Comparison of ENCODE assay signal across 12 cellular contexts in genomic region chr20:17896771-17897369, GRCh38.
DNase-seq lines count a peak whose midpoint lies in the region; ATAC-seq and TF ChIP-seq lines count a peak whose summit lies in the region.
"Had no signal": no experiment of that assay in that cellular context is flagged by ENCODE, and none has a peak within 500 bp of the region (broad histone marks: within the 10 kb centered on the region; RNA-seq: fewer than 3 reads in every experiment).

No MANE protein-coding gene starts in this region.

- POLR2A ChIA-PET in CD4-positive, alpha-beta memory T cell (lab: Charles Lee; ENCODE audit: partially characterized antibody): no interaction called here

- H3K36me3 ChIP-seq in DOHH2 (ENCODE audit: control insufficient read depth, low read length) (no peaks in the 10 kb centered on the region), mesodermal cell (ENCODE audit: control insufficient read depth, insufficient read depth, low read length) (no peaks in the 10 kb centered on the region), HAP-1 (replicated peaks) (no peaks in the 10 kb centered on the region)
- no peaks in the 10 kb centered on the region for H3K36me3 ChIP-seq in CD4-positive, alpha-beta memory T cell (ENCODE audit: insufficient read depth, low read length)

- no peak for TF ChIP-seq CTCF in DOHH2 (IDR thresholded peaks at IDR 0.05; ENCODE audit: low read depth, low read length, poor library complexity, severe bottlenecking)

- H3K79me2 ChIP-seq in DOHH2 (ENCODE audit: control insufficient read depth, low read length): no peaks in the 10 kb centered on the region

- 70% methylated on average over 2 of the region's 3 CpGs; no CpG with 5 or more reads in 1 of the 2 experiments for WGBS in mesodermal cell (ENCODE audit: insufficient coverage in 2 of 2), 2 experiments

- peaks cover 9% of the 10 kb centered on the region; the same call in 1 of the 2 replicates for H3F3A ChIP-seq in DOHH2 (ENCODE audit: control insufficient read depth, insufficient read depth)

- in situ Hi-C loops in HAP-1 (cut with MboI; ENCODE audit: low sequenced_read_pairs): no loop called here

- CTCF ChIA-PET in CD4-positive, alpha-beta memory T cell (lab: Charles Lee; ENCODE audit: partially characterized antibody): interaction anchor here (1.4 to 7.3 kb wide), 7 partner anchors 11 to 396 kb away, joined by 4 to 141 read pairs (median 8); no protein-coding TSS in a partner anchor

- intact Hi-C loops in CD4-positive, alpha-beta memory T cell (cut with micrococcal nuclease): loop anchor here (5.0 to 10.0 kb wide), 2 partner anchors 242 to 1095 kb away; no protein-coding TSS in a partner anchor

- H3K9me2 ChIP-seq in DOHH2 (replicated peaks; ENCODE audit: control insufficient read depth, low read length): no peaks in the 10 kb centered on the region

- peaks cover 3 to 8% (median 6%) of the 10 kb centered on the region in 4 donors for H3K4me1 Mint-ChIP-seq in CD4-positive, alpha-beta memory T cell

- H3K27ac ChIP-seq in DOHH2 (ENCODE audit: low read depth, low read length) (no peak overlapping the region), mesodermal cell (ENCODE audit: low read depth, low read length, severe bottlenecking) (peak overlapping the region; percentile 72)
- H3K27ac ChIP-seq in CD4-positive, alpha-beta memory T cell (ENCODE audit: low read depth, low read length): no peak overlapping the region

- no peaks in the 10 kb centered on the region for H3K36me3 Mint-ChIP-seq in CD4-positive, alpha-beta memory T cell
- H3K36me3 Mint-ChIP-seq: CD4-positive, CD25-positive, alpha-beta regulatory T cell had no signal

- H3K27ac Mint-ChIP-seq in CD4-positive, alpha-beta memory T cell: no peak overlapping the region
- H3K27ac Mint-ChIP-seq: CD4-positive, CD25-positive, alpha-beta regulatory T cell had no signal

- H3K4me3 ChIP-seq in DOHH2 (ENCODE audit: low read length) (no peak overlapping the region), mesodermal cell (ENCODE audit: extremely low read depth, insufficient read depth, low read length, poor library complexity, severe bottlenecking) (no peak overlapping the region), HAP-1 (no peak overlapping the region)
- H3K4me3 ChIP-seq in CD4-positive, alpha-beta memory T cell (ENCODE audit: low read length in 2 of 2): no peak overlapping the region

- H3K4me3 Mint-ChIP-seq in CD4-positive, alpha-beta memory T cell: no peak overlapping the region
- H3K4me3 Mint-ChIP-seq: CD4-positive, CD25-positive, alpha-beta regulatory T cell had no signal

- H3K4me2 ChIP-seq in DOHH2 (ENCODE audit: low read length): 0 out of 2 replicates have a peak overlapping the region, but pooled peaks have one; percentile 6

- DNase-seq in RKO (ENCODE audit: low spot score) (peak; percentile 34), GM19238 (ENCODE audit: insufficient read length, low spot score) (no peak), HAP-1 (ENCODE audit: low spot score in 2 of 2) (no peak)
- DNase-seq in CD4-positive, alpha-beta memory T cell: no peak
- DNase-seq: CD4-positive, CD25-positive, alpha-beta regulatory T cell; NCI-H226; stimulated activated naive CD4-positive, alpha-beta T cell had no signal

- H4K20me1 ChIP-seq in DOHH2 (ENCODE audit: control insufficient read depth, insufficient read depth, low read depth, low read length): no peaks in the 10 kb centered on the region

- ATAC-seq in GM21619 (IDR thresholded peaks at IDR 0.05; ENCODE audit: unreplicated experiment): peak; percentile 44
- ATAC-seq in GM18858 (IDR thresholded peaks at IDR 0.05; ENCODE audit: unreplicated experiment): no peak

- no peaks in the 10 kb centered on the region for H3K9me3 Mint-ChIP-seq in CD4-positive, alpha-beta memory T cell
- H3K9me3 Mint-ChIP-seq: CD4-positive, CD25-positive, alpha-beta regulatory T cell; dendritic cell treated with granulocyte-macrophage colony-stimulating factor and Interleukin-4, amounts not matched to agents 40 ng/mL and 50 ng/mL, for 4 days had no signal

- H3K4me1 ChIP-seq in DOHH2 (ENCODE audit: control insufficient read depth, low read length): peaks cover 55% of the 10 kb centered on the region
- peaks cover 12% of the 10 kb centered on the region for H3K4me1 ChIP-seq in mesodermal cell (ENCODE audit: control insufficient read depth, insufficient read depth, low read length, poor library complexity, severe bottlenecking)
- no peaks in the 10 kb centered on the region for H3K4me1 ChIP-seq in CD4-positive, alpha-beta memory T cell (ENCODE audit: insufficient read depth, low read length)
- H3K4me1 ChIP-seq in HAP-1: peaks cover 16% of the 10 kb centered on the region

- H3K9me3 ChIP-seq in DOHH2 (ENCODE audit: control insufficient read depth, insufficient read depth, low read length): no peaks in the 10 kb centered on the region
- no peaks in the 10 kb centered on the region for H3K9me3 ChIP-seq in mesodermal cell (ENCODE audit: control insufficient read depth, low read length)
- H3K9me3 ChIP-seq in CD4-positive, alpha-beta memory T cell (ENCODE audit: control insufficient read depth in 1 of 2, low read length in 2 of 2): no peaks in the 10 kb centered on the region
- no peaks in the 10 kb centered on the region for H3K9me3 ChIP-seq in HAP-1

- no peaks in the 10 kb centered on the region for H3K27me3 ChIP-seq in DOHH2 (ENCODE audit: control insufficient read depth, low read length)
- no peaks in the 10 kb centered on the region for H3K27me3 ChIP-seq in CD4-positive, alpha-beta memory T cell (ENCODE audit: insufficient read depth, low read length)
- H3K27me3 ChIP-seq in HAP-1 (ENCODE audit: low read depth): no peaks in the 10 kb centered on the region

- peaks cover 13 to 21% of the 10 kb centered on the region in 2 donors for H3K27me3 Mint-ChIP-seq in CD4-positive, alpha-beta memory T cell
